22 cellular contexts compared by ENCODE assay signal in the genomic region with DNA sequence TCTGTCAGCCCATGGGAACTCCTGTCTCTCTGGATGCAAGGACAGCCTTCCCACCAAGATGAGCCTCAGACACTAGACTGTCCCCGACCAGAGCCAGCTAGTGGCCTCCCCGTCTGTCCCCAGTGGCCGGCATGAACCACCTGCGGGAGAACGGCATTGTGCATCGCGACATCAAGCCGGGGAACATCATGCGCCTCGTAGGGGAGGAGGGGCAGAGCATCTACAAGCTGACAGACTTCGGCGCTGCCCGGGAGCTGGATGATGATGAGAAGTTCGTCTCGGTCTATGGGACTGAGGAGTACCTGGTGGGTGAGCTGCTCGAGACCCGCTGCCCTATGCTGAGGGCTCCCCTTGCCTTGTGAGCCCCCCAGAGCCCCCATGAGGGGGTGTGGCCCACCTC.
"Had no signal": no experiment of that assay in that cellular context is flagged by ENCODE, and none has a peak within 500 bp of the region (broad histone marks: within the 10 kb centered on the region; RNA-seq: fewer than 3 reads in every experiment).

No MANE protein-coding gene starts in this region.

- DNase-seq: activated CD8-positive, alpha-beta T cell treated with anti-CD3 and anti-CD28 coated beads for 36 hours; activated gamma-delta T cell; body of pancreas; dermis blood vessel endothelial cell; effector CD4-positive, alpha-beta T cell; foreskin keratinocyte; hypothalamus; immature natural killer cell; midbrain; occipital lobe; psoas muscle; SW 1271; T-helper 9 cell; testis; trophoblast cell; uterus had no signal

- H3K4me3 Mint-ChIP-seq: activated CD8-positive, alpha-beta T cell treated with anti-CD3 and anti-CD28 coated beads for 36 hours; immature natural killer cell; memory B cell; T-helper 1 cell treated with Interleukin-12 subunit alpha and Interleukin-12 subunit beta and Interleukin-4 antibody, amounts not matched to agents 30 μg/mL and 1 μg/mL, for 36 hours had no signal

- ATAC-seq: activated CD8-positive, alpha-beta T cell treated with anti-CD3 and anti-CD28 coated beads for 36 hours; activated T-cell treated with anti-CD3 and anti-CD28 coated beads, Interleukin-2, amount 50 U/mL, for 72 hours; body of pancreas; foreskin keratinocyte; heart left ventricle; left lobe of liver; naive thymus-derived CD4-positive, alpha-beta T cell; psoas muscle had no signal

- H3K27me3 Mint-ChIP-seq: activated CD8-positive, alpha-beta T cell treated with anti-CD3 and anti-CD28 coated beads for 36 hours; memory B cell; naive thymus-derived CD4-positive, alpha-beta T cell had no signal

- H3K9me3 Mint-ChIP-seq: activated CD8-positive, alpha-beta T cell treated with anti-CD3 and anti-CD28 coated beads for 36 hours; activated T-cell treated with anti-CD3 and anti-CD28 coated beads, Interleukin-2, amount 50 U/mL, for 72 hours; immature natural killer cell; memory B cell; naive thymus-derived CD4-positive, alpha-beta T cell; T-helper 1 cell treated with Interleukin-12 subunit alpha and Interleukin-12 subunit beta and Interleukin-4 antibody, amounts not matched to agents 30 μg/mL and 1 μg/mL, for 36 hours had no signal
